12 cellular contexts compared by ENCODE assay signal in the genomic region with DNA sequence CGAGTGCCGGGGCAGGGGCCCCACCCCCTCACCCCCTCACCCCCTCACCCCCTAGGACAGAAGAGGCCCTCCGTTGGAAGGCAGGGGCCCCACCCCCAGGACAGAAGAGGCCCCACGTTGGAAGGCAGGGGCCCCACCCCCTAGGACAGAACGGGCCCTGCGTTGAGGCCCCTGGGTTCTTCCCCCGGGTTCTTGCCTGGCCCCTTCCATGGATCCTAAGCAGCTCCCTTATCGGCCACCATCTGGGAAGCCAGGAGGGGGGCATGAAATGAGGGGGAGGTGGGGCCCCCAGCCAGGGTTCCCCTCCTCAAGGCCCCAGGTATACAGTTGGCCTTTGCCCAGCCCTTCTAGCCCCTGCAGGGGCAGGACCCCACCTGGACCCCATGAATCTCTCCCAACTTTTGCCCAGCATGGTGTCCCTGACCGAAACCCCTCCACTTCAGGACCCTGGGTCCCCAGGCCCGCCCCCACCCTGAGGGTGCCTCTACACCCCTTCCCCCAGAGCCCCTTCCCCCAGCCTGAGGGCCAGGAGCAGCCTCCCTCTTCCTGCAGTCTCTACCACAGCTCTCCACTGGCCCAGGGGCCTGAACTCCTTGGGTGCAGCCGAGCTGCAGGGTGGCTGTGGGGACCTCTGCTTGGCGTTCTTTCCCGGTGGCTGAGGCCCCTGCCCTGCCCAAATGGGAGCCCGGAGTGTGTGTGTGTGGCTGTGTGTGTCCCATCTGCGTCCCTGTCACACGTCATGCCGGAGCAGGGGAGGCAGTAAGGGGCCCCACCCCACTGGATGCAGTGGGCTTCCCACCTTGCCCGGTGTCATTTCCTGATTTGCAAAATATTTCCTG. TPM values are rescaled to one million over a fixed set of nuclear protein-coding genes. Genes with fewer than 3 reads are reported as not detected.
A peak's percentile ranks its signal among the peaks of the same experiment; 100 is the strongest.
DNase-seq lines count a peak whose midpoint lies in the region; ATAC-seq, FAIRE-seq and TF ChIP-seq lines count a peak whose summit lies in the region.
"Had no signal": no experiment of that assay in that cellular context is flagged by ENCODE, and none has a peak within 500 bp of the region (broad histone marks: within the 10 kb centered on the region; RNA-seq: fewer than 3 reads in every experiment).

No MANE protein-coding gene starts in this region.

- DNase-seq in GM12892 (ENCODE audit: insufficient read length) (peak; percentile 29), mammary epithelial cell (no peak), right lobe of liver (peak in 2 of 3 donors; percentile 41 to 54), smooth muscle cell (lab: John Stamatoyannopoulos, UW; ENCODE audit: unreplicated experiment) (no peak), SW 1271 (lab: John Stamatoyannopoulos, UW) (no peak), GM19240 (ENCODE audit: insufficient read length, low spot score) (no peak)
- DNase-seq: activated CD4-positive, alpha-beta T cell treated with anti-CD3 and anti-CD28 coated beads for 4 hours; CD4-positive, alpha-beta T cell; natural killer cell had no signal

- FAIRE-seq in GM12892 (lab: Jason Lieb, UNC): no peak
- FAIRE-seq: GM12878 had no signal

- in situ Hi-C loops in mammary epithelial cell (cut with MboI; ENCODE audit: low sequenced_read_pairs in 2 of 2): no loop called here

- ATAC-seq in right lobe of liver (peak in 1 of 4 donors; percentile 0), HG02798 (IDR thresholded peaks at IDR 0.05; ENCODE audit: poor library complexity, unreplicated experiment) (no peak), GM21360 (IDR thresholded peaks at IDR 0.05; ENCODE audit: unreplicated experiment) (no peak)
- ATAC-seq: natural killer cell had no signal

- no peak overlapping the region for H3K4me2 ChIP-seq in mammary epithelial cell (ENCODE audit: insufficient read depth, low read depth, low read length)
- H3K4me2 ChIP-seq in smooth muscle cell: peak overlapping the region; percentile 97

- H3K9ac ChIP-seq in mammary epithelial cell (ENCODE audit: insufficient read depth, low read length) (no peak overlapping the region), smooth muscle cell (ENCODE audit: low read depth) (no peak overlapping the region)

- intact Hi-C loops in mammary epithelial cell (cut with micrococcal nuclease): no loop called here
- intact Hi-C loops in right lobe of liver (cut with DNase I): no loop called here

- peaks cover 47% of the 10 kb centered on the region for H3K4me1 ChIP-seq in mammary epithelial cell (ENCODE audit: insufficient read depth, low read length)
- peaks cover 0 to 60% (median 28%) of the 10 kb centered on the region in 4 donors for H3K4me1 ChIP-seq in right lobe of liver
- peaks cover 61% of the 10 kb centered on the region for H3K4me1 ChIP-seq in smooth muscle cell (ENCODE audit: low read depth)

- H3K9me3 ChIP-seq in mammary epithelial cell (replicated peaks; ENCODE audit: insufficient read depth, low read length): no peaks in the 10 kb centered on the region
- H3K9me3 ChIP-seq in right lobe of liver: no peaks in the 10 kb centered on the region
- no peaks in the 10 kb centered on the region for H3K9me3 ChIP-seq in smooth muscle cell (replicated peaks; ENCODE audit: low read depth)

- H3K4me3 ChIP-seq in mammary epithelial cell (replicated peaks in 1 of 3; ENCODE audit: insufficient read depth in 1 of 3, low read depth in 2 of 3, low read length in 3 of 3) (no peak overlapping the region), right lobe of liver (peak overlapping the region; percentile 35 to 56 (median 53)), smooth muscle cell (no peak overlapping the region)
- H3K4me3 ChIP-seq: GM12878 had no signal

- no peak for TF ChIP-seq CTCF in mammary epithelial cell (conservative IDR thresholded peaks at IDR 0.05 in 1 of 2, IDR thresholded peaks at IDR 0.05 in 1 of 2; ENCODE audit: extremely low read depth in 1 of 2, insufficient read depth in 1 of 2, low read depth in 1 of 2, low read length in 2 of 2)
- no peak for TF ChIP-seq CTCF in right lobe of liver (IDR thresholded peaks at IDR 0.05)
- TF ChIP-seq CTCF in smooth muscle cell (IDR thresholded peaks at IDR 0.05; ENCODE audit: borderline replicate concordance, insufficient read depth, poor library complexity, severe bottlenecking): no peak

- no peaks in the 10 kb centered on the region for H3K36me3 ChIP-seq in mammary epithelial cell (ENCODE audit: insufficient read depth, low read length)
- no peaks in the 10 kb centered on the region for H3K36me3 ChIP-seq in right lobe of liver
- H3K36me3 ChIP-seq in smooth muscle cell (ENCODE audit: low read depth): no peaks in the 10 kb centered on the region

- CTCF ChIA-PET in mammary epithelial cell (lab: Charles Lee; ENCODE audit: low non-redundant PET): no interaction called here

- 70% methylated on average over 6 of the region's 18 CpGs for WGBS in mammary epithelial cell (ENCODE audit: low coverage, missing lambda C conversion rate)
- WGBS in right lobe of liver (ENCODE audit: insufficient coverage, low coverage, low lambda C conversion rate, missing lambda C conversion rate): no CpG with 5 or more reads among the region's 18 CpGs
- 11% methylated on average over 14 of the region's 18 CpGs for WGBS in smooth muscle cell (ENCODE audit: low lambda C conversion rate)

- TF ChIP-seq POLR2A in GM12892 (IDR thresholded peaks at IDR 0.05; ENCODE audit: low read depth, low read length): no peak
- TF ChIP-seq POLR2A in right lobe of liver (IDR thresholded peaks at IDR 0.05): no peak

- H3K27ac ChIP-seq in mammary epithelial cell (ENCODE audit: insufficient read depth, low read depth, low read length) (no peak overlapping the region), right lobe of liver (peak overlapping the region; percentile 53 to 84 (median 69)), smooth muscle cell (ENCODE audit: low read depth) (peak overlapping the region; percentile 89)

- no peaks in the 10 kb centered on the region for H3K27me3 ChIP-seq in mammary epithelial cell (ENCODE audit: insufficient read depth, low read length)
- no peaks in the 10 kb centered on the region for H3K27me3 ChIP-seq in right lobe of liver
- no peaks in the 10 kb centered on the region for H3K27me3 ChIP-seq in smooth muscle cell (ENCODE audit: low read depth)

- H4K20me1 ChIP-seq in mammary epithelial cell (ENCODE audit: insufficient read depth, low read length) (no peaks in the 10 kb centered on the region), smooth muscle cell (ENCODE audit: low read depth) (peaks cover 3% of the 10 kb centered on the region)

- dilution Hi-C loops in mammary epithelial cell (cut with HindIII; ENCODE audit: low sequenced_read_pairs): no loop called here

- H2AFZ ChIP-seq in mammary epithelial cell (ENCODE audit: low read depth, low read length): peak overlapping the region; percentile 85
- H2AFZ ChIP-seq in smooth muscle cell (ENCODE audit: low read depth): no peak overlapping the region

- H3K79me2 ChIP-seq in mammary epithelial cell (ENCODE audit: insufficient read depth, low read length): no peaks in the 10 kb centered on the region
- peaks cover 5% of the 10 kb centered on the region for H3K79me2 ChIP-seq in smooth muscle cell (ENCODE audit: low read depth)

- peaks cover 32% of the 10 kb centered on the region for H3F3A ChIP-seq in smooth muscle cell (ENCODE audit: low read depth)

- BruUV-seq in mammary epithelial cell (replicated peaks; lab: Mats Ljungman, UMichigan): no TSS peak

RNA-seq across cellular contexts. Expression of gene VWA1, which starts 4.3 kb away (rescaled TPM):
- 0.47 TPM for polyA plus RNA-seq in GM12892 (2012; ENCODE audit: missing spikeins)
- total RNA-seq in mammary epithelial cell: 10 to 100 TPM; 11.3 to 27.3 TPM
- polyA plus RNA-seq in mammary epithelial cell: 4.2 TPM
- 1.2 TPM for polyA minus RNA-seq in mammary epithelial cell
- total RNA-seq in right lobe of liver: 100 to 1,000 TPM in 1 of 6 experiments, 10 to 100 TPM in 5; 39.5 to 195 (median 78.7) TPM
- 25.1 and 29.5 TPM in 2 replicates for total RNA-seq in smooth muscle cell
- polyA plus RNA-seq in smooth muscle cell: 79.2 and 156 TPM in 2 replicates
- total RNA-seq: CD4-positive, alpha-beta T cell; natural killer cell had no signal

RNA-seq across cellular contexts. Expression of gene ANKRD65, which starts 10.1 kb away (rescaled TPM):
- polyA plus RNA-seq in GM12892 (2012; ENCODE audit: missing spikeins): 0.47 TPM
- total RNA-seq in mammary epithelial cell: 1 to 10 TPM; 3.1 to 7.5 TPM
- polyA plus RNA-seq in mammary epithelial cell: 3.6 TPM
- 9.3 TPM for polyA minus RNA-seq in mammary epithelial cell
- total RNA-seq in right lobe of liver: under 1 TPM; 0.19 to 0.89 (median 0.35) TPM
- 5.3 and 10.1 TPM in 2 replicates for total RNA-seq in smooth muscle cell
- 6.1 and 30.1 TPM in 2 replicates for polyA plus RNA-seq in smooth muscle cell
- total RNA-seq: CD4-positive, alpha-beta T cell; natural killer cell had no signal

RNA-seq across cellular contexts. Expression of gene ATAD3C, which starts 18.3 kb away (rescaled TPM):
- polyA plus RNA-seq in GM12892 (2012; ENCODE audit: missing spikeins): 1.7 TPM
- total RNA-seq in mammary epithelial cell: 1 to 10 TPM; 1.8 to 4.6 TPM
- polyA plus RNA-seq in mammary epithelial cell: 2.6 TPM
- polyA minus RNA-seq in mammary epithelial cell: 0.26 TPM
- 1 to 10 TPM in 4 of 6 experiments, under 1 TPM in 2; 0.74 to 3.1 (median 1.9) TPM for total RNA-seq in right lobe of liver
- 0.09 and 0.40 TPM in 2 replicates for total RNA-seq in smooth muscle cell
- 0.86 and 2.6 TPM in 2 replicates for polyA plus RNA-seq in smooth muscle cell

RNA-seq across cellular contexts. Expression of gene MRPL20, which starts 24.1 kb away (rescaled TPM):
- polyA plus RNA-seq in GM12892 (2012; ENCODE audit: missing spikeins): 172 TPM
- total RNA-seq in mammary epithelial cell (100 to 1,000 TPM in 1 of 2 donors, 10 to 100 TPM in 1; 56.7 to 115 TPM), right lobe of liver (10 to 100 TPM; 44.1 to 91.2 (median 56.5) TPM), smooth muscle cell (99.0 and 99.6 TPM in 2 replicates)
- polyA plus RNA-seq in mammary epithelial cell (157 TPM), smooth muscle cell (147 and 161 TPM in 2 replicates)
- 119 TPM for polyA minus RNA-seq in mammary epithelial cell

RNA-seq across cellular contexts. Expression of gene CCNL2, which starts 32.1 kb away (rescaled TPM):
- 60.5 TPM for polyA plus RNA-seq in GM12892 (2012; ENCODE audit: missing spikeins)
- total RNA-seq in mammary epithelial cell (100 to 1,000 TPM; 103 to 140 TPM), right lobe of liver (100 to 1,000 TPM in 4 of 6 experiments, 10 to 100 TPM in 2; 80.8 to 127 (median 101) TPM), smooth muscle cell (172 and 180 TPM in 2 replicates)
- polyA plus RNA-seq in mammary epithelial cell (64.9 TPM), smooth muscle cell (144 and 226 TPM in 2 replicates)
- 21.9 TPM for polyA minus RNA-seq in mammary epithelial cell

Comparison
In these comparisons a context has a peak if more than half of its experiments do, and no peak if none do; other contexts are left out.
1. DNase-seq: peak in GM12892 (single experiment) and right lobe of liver (2 of 3); none in mammary epithelial cell (single experiment), smooth muscle cell (single experiment), SW 1271 (0 of 2) and GM19240 (single experiment).
2. H3K4me3 ChIP-seq: peak in right lobe of liver (3 of 3); none in mammary epithelial cell (0 of 3) and smooth muscle cell (single experiment).